ENCODE assay signal across 12 cellular contexts in the genomic region with DNA sequence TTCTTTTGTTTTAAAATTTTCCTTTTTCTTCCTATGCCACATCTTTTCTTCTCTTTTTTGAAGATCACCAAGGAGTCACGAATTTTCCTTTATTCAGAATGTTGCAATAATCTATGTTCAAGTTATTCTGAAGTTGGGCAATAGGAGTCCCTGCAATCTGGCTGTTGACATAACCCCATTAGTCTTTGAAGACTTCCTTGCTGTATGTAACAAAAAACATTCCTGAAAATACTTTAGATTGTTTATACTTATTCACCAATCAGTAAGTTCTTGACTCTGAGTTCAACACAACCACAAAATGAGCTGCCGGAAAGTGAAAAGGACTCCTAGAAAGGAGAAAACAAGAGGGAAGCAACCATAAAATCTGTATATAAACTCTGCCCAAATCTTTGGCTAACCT.
DNase-seq lines count a peak whose midpoint lies in the region; TF ChIP-seq lines count a peak whose summit lies in the region.
"Had no signal": no experiment of that assay in that cellular context is flagged by ENCODE, and none has a peak within 500 bp of the region (broad histone marks: within the 10 kb centered on the region; RNA-seq: fewer than 3 reads in every experiment).

No MANE protein-coding gene starts in this region.

- no peaks in the 10 kb centered on the region for H3K79me2 ChIP-seq in neural progenitor cell (ENCODE audit: low read depth)

- TF ChIP-seq CTCF in CD14-positive monocyte (IDR thresholded peaks at IDR 0.05) (no peak), cardiac fibroblast (IDR thresholded peaks at IDR 0.05; ENCODE audit: low read depth, low read length) (no peak), neural progenitor cell (IDR thresholded peaks at IDR 0.05) (no peak)

- H3K4me3 ChIP-seq in cardiac fibroblast (replicated peaks in 1 of 2; ENCODE audit: low read depth in 2 of 2, low read length in 2 of 2) (no peak overlapping the region), neural progenitor cell (no peak overlapping the region)

- peak overlapping the region; percentile 9 for H2AFZ ChIP-seq in neural progenitor cell (replicated peaks)

- no peaks in the 10 kb centered on the region for H3K36me3 ChIP-seq in neural progenitor cell

- H3K9me3 Mint-ChIP-seq in CD14-positive monocyte (peaks cover 0 to 4% (median 0%) of the 10 kb centered on the region in 7 donors), neural progenitor cell (no peaks in the 10 kb centered on the region)
- H3K9me3 Mint-ChIP-seq: activated T-helper 2 cell treated with anti-CD3 and anti-CD28 coated beads, Interferon-gamma antibody, Interleukin-2, Interleukin-4, amounts not matched to agents 10 μg/mL and 5 μg/mL and 100 μg/mL, durations not matched to agents 14 hours and 24 hours and 36 hours had no signal

- no peak overlapping the region for H3K9ac ChIP-seq in neural progenitor cell

- no peak overlapping the region for H3K27ac ChIP-seq in neural progenitor cell

- H3K4me3 Mint-ChIP-seq in CD14-positive monocyte (peak overlapping the region in 1 of 2 donors; percentile 52), neural progenitor cell (no peak overlapping the region)

- H3K4me1 ChIP-seq in neural progenitor cell: no peaks in the 10 kb centered on the region

- no peaks in the 10 kb centered on the region for H3F3A ChIP-seq in neural progenitor cell (ENCODE audit: low read depth)

- peaks cover 23% of the 10 kb centered on the region for H3K4me1 Mint-ChIP-seq in CD14-positive monocyte
- no peaks in the 10 kb centered on the region for H3K4me1 Mint-ChIP-seq in neural progenitor cell

- H4K20me1 ChIP-seq in neural progenitor cell (ENCODE audit: low read depth): no peaks in the 10 kb centered on the region

- DNase-seq in CD14-positive monocyte (ENCODE audit: low spot score): no peak
- peak; percentile 26 for DNase-seq in M059J (ENCODE audit: low read depth)
- DNase-seq in cardiac fibroblast (ENCODE audit: low read depth in 2 of 2): peak; percentile 91 to 93
- no peak for DNase-seq in neural progenitor cell (ENCODE audit: low spot score)
- no peak for DNase-seq in activated effector memory CD4-positive, alpha-beta T cell treated with anti-CD3 and anti-CD28 coated beads, Interleukin-2, amount 50 U/mL, for 16 hours
- DNase-seq in stimulated activated naive CD4-positive, alpha-beta T cell treated with Interleukin-2 at 50 U/mL for 16 hours (lab: John Stamatoyannopoulos, UW): no peak
- DNase-seq in SW480 (ENCODE audit: low spot score): no peak
- DNase-seq in dermis blood vessel endothelial cell: no peak
- DNase-seq: activated CD4-positive, CD25-positive, alpha-beta regulatory T cell treated with anti-CD3 and anti-CD28 coated beads, Interleukin-2, amount 50 U/mL, for 72 hours; NCI-H1436 treated with DMSO at 0.1 percent for 48 hours; NCI-H774 had no signal

- H3K27me3 Mint-ChIP-seq in CD14-positive monocyte (ENCODE audit: low read depth in 3 of 3) (peaks cover 0 to 2% (median 1%) of the 10 kb centered on the region in 3 donors), neural progenitor cell (ENCODE audit: insufficient read depth, low read depth) (no peaks in the 10 kb centered on the region)

- no peaks in the 10 kb centered on the region for H3K27me3 ChIP-seq in neural progenitor cell

- H3K4me2 ChIP-seq in neural progenitor cell: no peak overlapping the region

- no peaks in the 10 kb centered on the region for H3K9me3 ChIP-seq in neural progenitor cell (ENCODE audit: low read depth)

- H3K27ac Mint-ChIP-seq in CD14-positive monocyte: peak overlapping the region; percentile 6 to 84 (median 69)
- no peak overlapping the region for H3K27ac Mint-ChIP-seq in neural progenitor cell
- H3K27ac Mint-ChIP-seq: activated T-helper 2 cell treated with anti-CD3 and anti-CD28 coated beads, Interferon-gamma antibody, Interleukin-2, Interleukin-4, amounts not matched to agents 10 μg/mL and 5 μg/mL and 100 μg/mL, durations not matched to agents 14 hours and 24 hours and 36 hours had no signal

- no peaks in the 10 kb centered on the region for H3K36me3 Mint-ChIP-seq in CD14-positive monocyte
- no peaks in the 10 kb centered on the region for H3K36me3 Mint-ChIP-seq in neural progenitor cell

- intact Hi-C loops in CD14-positive monocyte (cut with micrococcal nuclease): no loop called here

Comparison
In these comparisons a context has a peak if more than half of its experiments do, and no peak if none do; other contexts are left out.
1. DNase-seq: peak in M059J (single experiment) and cardiac fibroblast (2 of 2); none in CD14-positive monocyte (single experiment), neural progenitor cell (single experiment), activated effector memory CD4-positive, alpha-beta T cell treated with anti-CD3 and anti-CD28 coated beads, Interleukin-2, amount 50 U/mL, for 16 hours (single experiment), stimulated activated naive CD4-positive, alpha-beta T cell treated with Interleukin-2 at 50 U/mL for 16 hours (single experiment), SW480 (single experiment) and dermis blood vessel endothelial cell (single experiment).